Comparison of ENCODE assay signal across 19 cellular contexts in the genomic region with DNA sequence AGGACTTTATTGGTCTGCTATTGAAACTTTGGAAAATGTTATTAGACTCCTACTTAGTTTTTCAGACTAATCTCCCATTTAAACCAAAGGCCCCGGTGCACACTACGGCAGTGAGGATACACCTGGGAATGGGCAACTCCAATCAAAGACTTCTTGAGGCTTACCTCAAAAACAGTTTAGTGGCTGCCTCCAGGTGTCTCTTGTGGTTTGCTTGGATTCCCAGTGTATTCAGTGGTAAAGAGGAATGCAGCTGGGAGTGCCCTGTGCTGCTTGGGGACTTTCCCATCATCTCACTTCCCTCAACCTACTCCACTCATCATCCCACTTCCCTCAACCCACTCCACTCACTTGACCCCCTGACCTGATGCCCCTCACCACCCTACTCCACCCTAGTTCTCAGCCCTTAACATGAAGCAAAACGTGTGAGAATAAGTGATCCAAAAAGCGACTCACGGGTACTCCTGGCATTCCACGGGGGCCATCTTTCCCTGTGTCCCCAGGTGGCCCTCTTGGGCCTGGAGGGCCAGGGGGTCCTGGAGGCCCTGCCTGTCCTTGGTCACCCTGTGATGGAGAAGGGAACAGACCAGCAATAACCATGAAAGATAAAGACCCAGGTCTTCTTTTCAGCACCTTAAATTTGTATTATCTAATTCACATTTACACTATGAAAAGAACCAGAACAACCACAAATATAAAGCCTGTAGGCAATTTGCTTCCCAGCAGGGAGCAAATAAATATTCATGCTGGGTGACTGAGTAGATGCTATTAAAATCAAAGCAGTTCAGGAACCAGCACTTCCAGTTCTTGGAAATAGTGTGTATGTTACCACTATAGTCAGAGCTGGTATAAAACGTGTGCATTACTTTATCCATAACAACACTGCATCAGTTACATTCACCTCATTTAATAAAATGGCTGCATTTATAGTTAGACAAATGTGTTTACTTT.
DNase-seq lines count a peak whose midpoint lies in the region; ATAC-seq and TF ChIP-seq lines count a peak whose summit lies in the region.
"Had no signal": no experiment of that assay in that cellular context is flagged by ENCODE, and none has a peak within 500 bp of the region (broad histone marks: within the 10 kb centered on the region; RNA-seq: fewer than 3 reads in every experiment).

No MANE protein-coding gene starts in this region.

- no peaks in the 10 kb centered on the region for H3K9me3 Mint-ChIP-seq in WTC11
- H3K9me3 Mint-ChIP-seq: activated CD4-positive, alpha-beta memory T cell treated with anti-CD3 and anti-CD28 coated beads for 36 hours; activated naive CD4-positive, alpha-beta T cell treated with anti-CD3 and anti-CD28 coated beads, Interleukin-2, amount 10 ng/mL, durations not matched to agents 7 days and 5 days; naive thymus-derived CD8-positive, alpha-beta T cell had no signal

- no peaks in the 10 kb centered on the region for H3K36me3 ChIP-seq in kidney epithelial cell (ENCODE audit: control insufficient read depth, insufficient read depth, low read length)
- H3K36me3 ChIP-seq: ascending aorta had no signal

- peaks cover 12% of the 10 kb centered on the region for H3K4me1 Mint-ChIP-seq in WTC11
- H3K4me1 Mint-ChIP-seq: activated naive CD4-positive, alpha-beta T cell treated with anti-CD3 and anti-CD28 coated beads, Interleukin-2, amount 10 ng/mL, durations not matched to agents 7 days and 5 days; naive thymus-derived CD8-positive, alpha-beta T cell had no signal

- H3K27me3 Mint-ChIP-seq in WTC11 (ENCODE audit: low read depth) = peaks cover 5% of the 10 kb centered on the region
- H3K27me3 Mint-ChIP-seq: activated CD4-positive, alpha-beta memory T cell treated with anti-CD3 and anti-CD28 coated beads for 36 hours had no signal

- H3K27me3 ChIP-seq in kidney epithelial cell (ENCODE audit: control insufficient read depth, insufficient read depth, low read length) = no peaks in the 10 kb centered on the region
- H3K27me3 ChIP-seq: ascending aorta had no signal

- CTCF ChIA-PET in WTC11 (lab: Charles Lee) = no interaction called here

- H3K4me3 Mint-ChIP-seq in WTC11 = no peak overlapping the region
- H3K4me3 Mint-ChIP-seq: activated CD4-positive, alpha-beta memory T cell treated with anti-CD3 and anti-CD28 coated beads for 36 hours; activated naive CD4-positive, alpha-beta T cell treated with anti-CD3 and anti-CD28 coated beads, Interleukin-2, amount 10 ng/mL, durations not matched to agents 7 days and 5 days; naive thymus-derived CD8-positive, alpha-beta T cell had no signal

- H3K36me3 Mint-ChIP-seq in WTC11 = no peaks in the 10 kb centered on the region
- H3K36me3 Mint-ChIP-seq: activated CD4-positive, alpha-beta memory T cell treated with anti-CD3 and anti-CD28 coated beads for 36 hours; activated naive CD4-positive, alpha-beta T cell treated with anti-CD3 and anti-CD28 coated beads, Interleukin-2, amount 10 ng/mL, durations not matched to agents 7 days and 5 days; naive thymus-derived CD8-positive, alpha-beta T cell had no signal

- no peak overlapping the region for H3K4me3 ChIP-seq in LNCaP clone FGC (ENCODE audit: low read depth, low read length)
- no peak overlapping the region for H3K4me3 ChIP-seq in kidney epithelial cell (ENCODE audit: low read depth, low read length)
- H3K4me3 ChIP-seq: ascending aorta had no signal

- TF ChIP-seq CTCF in LNCaP clone FGC (IDR thresholded peaks at IDR 0.05; ENCODE audit: control insufficient read depth, extremely low read depth, insufficient read depth) = no peak
- no peak for TF ChIP-seq CTCF in WTC11 (IDR thresholded peaks at IDR 0.05)
- no peak for TF ChIP-seq CTCF in kidney epithelial cell (IDR thresholded peaks at IDR 0.05; ENCODE audit: insufficient read depth, low read length, poor library complexity, severe bottlenecking)

- DNase-seq in ELF-1 (ENCODE audit: low read depth, low spot score) = peak; percentile 9
- DNase-seq in LNCaP clone FGC (ENCODE audit: low read depth) = peak; percentile 54
- no peak for DNase-seq in WTC11 (ENCODE audit: low spot score)
- peak; percentile 63 for DNase-seq in kidney epithelial cell (ENCODE audit: low read depth)
- no peak for DNase-seq in C1 segment of cervical spinal cord (lab: John Stamatoyannopoulos, UW)
- DNase-seq in GM19240 (ENCODE audit: insufficient read length, low spot score) = no peak
- DNase-seq in iPS-NIHi11 (ENCODE audit: low spot score) = no peak
- DNase-seq: activated CD4-positive, alpha-beta memory T cell treated with anti-CD3 and anti-CD28 coated beads for 36 hours; activated naive CD4-positive, alpha-beta T cell treated with anti-CD3 and anti-CD28 coated beads, Interleukin-2, amount 10 ng/mL, durations not matched to agents 7 days and 5 days; activated T-cell treated with anti-CD3 and anti-CD28 coated beads, Interleukin-2, amount 50 U/mL, for 1 hour; foreskin melanocyte; GDM1; naive thymus-derived CD8-positive, alpha-beta T cell; NCI-H1694 treated with DMSO at 0.1 percent for 48 hours; NCI-H69; posterior cingulate gyrus; small intestine had no signal

- POLR2A ChIA-PET in WTC11 (lab: Charles Lee) = no interaction called here

- peak; percentile 83 for ATAC-seq in WTC11
- no peak for ATAC-seq in GM21381 (IDR thresholded peaks at IDR 0.05; ENCODE audit: unreplicated experiment)
- ATAC-seq: naive thymus-derived CD8-positive, alpha-beta T cell had no signal

- no peak overlapping the region for H3K27ac Mint-ChIP-seq in WTC11
- H3K27ac Mint-ChIP-seq: activated CD4-positive, alpha-beta memory T cell treated with anti-CD3 and anti-CD28 coated beads for 36 hours; activated naive CD4-positive, alpha-beta T cell treated with anti-CD3 and anti-CD28 coated beads, Interleukin-2, amount 10 ng/mL, durations not matched to agents 7 days and 5 days; naive thymus-derived CD8-positive, alpha-beta T cell had no signal

TF ChIP-seq in WTC11, 78 proteins besides CTCF, POLR2A, EP300 and RAD21:
- no peak for TF ChIP-seq ESRRA (CRISPR knock-in tag; IDR thresholded peaks at IDR 0.05; ENCODE audit: borderline replicate concordance)
- TF ChIP-seq MYBL2 (CRISPR knock-in tag; IDR thresholded peaks at IDR 0.05) = no peak
- no peak for TF ChIP-seq ETV6 (CRISPR knock-in tag; IDR thresholded peaks at IDR 0.05)
- TF ChIP-seq GABPB1 (CRISPR knock-in tag; IDR thresholded peaks at IDR 0.05) = no peak
- no peak for TF ChIP-seq NR1H2 (CRISPR knock-in tag; IDR thresholded peaks at IDR 0.05)
- no peak for TF ChIP-seq ATF1 (CRISPR knock-in tag; IDR thresholded peaks at IDR 0.05)
- TF ChIP-seq PRRX2 (CRISPR knock-in tag; IDR thresholded peaks at IDR 0.05) = no peak
- TF ChIP-seq, protein P1, sequence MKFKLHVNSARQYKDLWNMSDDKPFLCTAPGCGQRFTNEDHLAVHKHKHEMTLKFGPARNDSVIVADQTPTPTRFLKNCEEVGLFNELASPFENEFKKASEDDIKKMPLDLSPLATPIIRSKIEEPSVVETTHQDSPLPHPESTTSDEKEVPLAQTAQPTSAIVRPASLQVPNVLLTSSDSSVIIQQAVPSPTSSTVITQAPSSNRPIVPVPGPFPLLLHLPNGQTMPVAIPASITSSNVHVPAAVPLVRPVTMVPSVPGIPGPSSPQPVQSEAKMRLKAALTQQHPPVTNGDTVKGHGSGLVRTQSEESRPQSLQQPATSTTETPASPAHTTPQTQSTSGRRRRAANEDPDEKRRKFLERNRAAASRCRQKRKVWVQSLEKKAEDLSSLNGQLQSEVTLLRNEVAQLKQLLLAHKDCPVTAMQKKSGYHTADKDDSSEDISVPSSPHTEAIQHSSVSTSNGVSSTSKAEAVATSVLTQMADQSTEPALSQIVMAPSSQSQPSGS (CRISPR knock-in tag; IDR thresholded peaks at IDR 0.05; ENCODE audit: borderline replicate concordance, low read depth) = no peak
- no peak for TF ChIP-seq ZMAT4 (CRISPR knock-in tag; IDR thresholded peaks at IDR 0.05)
- TF ChIP-seq, protein P2, sequence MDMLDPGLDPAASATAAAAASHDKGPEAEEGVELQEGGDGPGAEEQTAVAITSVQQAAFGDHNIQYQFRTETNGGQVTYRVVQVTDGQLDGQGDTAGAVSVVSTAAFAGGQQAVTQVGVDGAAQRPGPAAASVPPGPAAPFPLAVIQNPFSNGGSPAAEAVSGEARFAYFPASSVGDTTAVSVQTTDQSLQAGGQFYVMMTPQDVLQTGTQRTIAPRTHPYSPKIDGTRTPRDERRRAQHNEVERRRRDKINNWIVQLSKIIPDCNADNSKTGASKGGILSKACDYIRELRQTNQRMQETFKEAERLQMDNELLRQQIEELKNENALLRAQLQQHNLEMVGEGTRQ (CRISPR knock-in tag; IDR thresholded peaks at IDR 0.05) = no peak
- TF ChIP-seq RELA (CRISPR knock-in tag; IDR thresholded peaks at IDR 0.05; ENCODE audit: borderline replicate concordance) = no peak

Comparison
In these comparisons a context has a peak if more than half of its experiments do, and no peak if none do; other contexts are left out.
1. DNase-seq: peak in ELF-1 (single experiment), LNCaP clone FGC (single experiment) and kidney epithelial cell (single experiment); none in WTC11 (single experiment), C1 segment of cervical spinal cord (0 of 14), GM19240 (single experiment) and iPS-NIHi11 (single experiment).